ENCODE assay signal across 3 cellular contexts in the genomic region with DNA sequence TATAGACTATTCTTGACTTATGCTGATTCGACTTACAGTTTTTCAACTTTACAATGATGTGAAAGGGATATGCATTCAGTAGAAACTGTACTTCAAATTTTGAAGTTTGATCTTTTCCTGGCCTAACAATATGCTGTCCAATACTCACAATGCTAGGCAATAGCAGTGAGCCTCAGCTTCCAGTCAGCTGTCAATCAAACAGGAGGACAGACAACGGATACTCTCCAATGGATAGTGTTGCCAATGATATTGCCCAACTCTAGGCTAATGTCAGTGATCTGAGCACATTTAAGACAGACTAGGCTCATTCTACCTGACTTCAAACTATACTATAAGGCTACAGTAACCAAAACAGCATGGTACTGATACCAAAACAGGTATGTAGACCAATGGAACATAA.
TF ChIP-seq lines count a peak whose summit lies in the region.

No MANE protein-coding gene starts in this region.

TF ChIP-seq in HepG2, 621 proteins besides CTCF, POLR2A, EP300 and RAD21:
- TF ChIP-seq ZZZ3 (CRISPR knock-in tag; IDR thresholded peaks at IDR 0.05; ENCODE audit: borderline replicate concordance) (no peak), ZNF317 (CRISPR knock-in tag; IDR thresholded peaks at IDR 0.05) (peak; percentile 68; the same call in 1 of the 2 replicates)

TF ChIP-seq in A549, 52 proteins besides CTCF, POLR2A, EP300 and RAD21:
- TF ChIP-seq FOSL2 (IDR thresholded peaks at IDR 0.05) (no peak), FOSL2 (CRISPR knock-in tag; IDR thresholded peaks at IDR 0.05) (no peak), RARB (CRISPR knock-in tag; IDR thresholded peaks at IDR 0.05) (no peak), JUNB (IDR thresholded peaks at IDR 0.05) (no peak)

TF ChIP-seq in K562, 482 proteins besides CTCF, POLR2A, EP300 and RAD21:
- TF ChIP-seq HIVEP1 (CRISPR knock-in tag; IDR thresholded peaks at IDR 0.05), result no peak
- TF ChIP-seq, protein P1, sequence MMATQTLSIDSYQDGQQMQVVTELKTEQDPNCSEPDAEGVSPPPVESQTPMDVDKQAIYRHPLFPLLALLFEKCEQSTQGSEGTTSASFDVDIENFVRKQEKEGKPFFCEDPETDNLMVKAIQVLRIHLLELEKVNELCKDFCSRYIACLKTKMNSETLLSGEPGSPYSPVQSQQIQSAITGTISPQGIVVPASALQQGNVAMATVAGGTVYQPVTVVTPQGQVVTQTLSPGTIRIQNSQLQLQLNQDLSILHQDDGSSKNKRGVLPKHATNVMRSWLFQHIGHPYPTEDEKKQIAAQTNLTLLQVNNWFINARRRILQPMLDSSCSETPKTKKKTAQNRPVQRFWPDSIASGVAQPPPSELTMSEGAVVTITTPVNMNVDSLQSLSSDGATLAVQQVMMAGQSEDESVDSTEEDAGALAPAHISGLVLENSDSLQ (IDR thresholded peaks at IDR 0.05), result peak; percentile 71
